ENCODE assay signal across 9 cellular contexts in genomic region chr3:149771652-149772271, GRCh38. TPM values are rescaled to one million over a fixed set of nuclear protein-coding genes. Genes with fewer than 3 reads are reported as not detected.
DNase-seq lines count a peak whose midpoint lies in the region; ATAC-seq and TF ChIP-seq lines count a peak whose summit lies in the region.
"Had no signal": no experiment of that assay in that cellular context is flagged by ENCODE, and none has a peak within 500 bp of the region (broad histone marks: within the 10 kb centered on the region; RNA-seq: fewer than 3 reads in every experiment).

No MANE protein-coding gene starts in this region.

- intact Hi-C loops in tibial artery (cut with DNase I; ENCODE audit: low total_unique reads), result loop anchor here (5.0 kb wide), 1 partner anchor 36 kb away; no protein-coding TSS in a partner anchor

- H3K4me3 ChIP-seq in coronary artery (no peak overlapping the region), tibial artery (no peak overlapping the region)

- H3K27ac Mint-ChIP-seq in mesothelial cell of epicardium, result no peak overlapping the region
- H3K27ac Mint-ChIP-seq: naive thymus-derived CD8-positive, alpha-beta T cell had no signal

- no peaks in the 10 kb centered on the region for H3K9me3 Mint-ChIP-seq in mesothelial cell of epicardium
- H3K9me3 Mint-ChIP-seq: naive thymus-derived CD8-positive, alpha-beta T cell had no signal

- H3K4me1 ChIP-seq in tibial artery, result no peaks in the 10 kb centered on the region

- ATAC-seq in GM18907 (IDR thresholded peaks at IDR 0.05; ENCODE audit: unreplicated experiment) (peak; percentile 67), GM19455 (IDR thresholded peaks at IDR 0.05; ENCODE audit: unreplicated experiment) (no peak)

- no peaks in the 10 kb centered on the region for H3K4me1 Mint-ChIP-seq in mesothelial cell of epicardium
- H3K4me1 Mint-ChIP-seq: naive thymus-derived CD8-positive, alpha-beta T cell had no signal

- peak; percentile 46 for TF ChIP-seq CTCF in coronary artery (IDR thresholded peaks at IDR 0.05)
- TF ChIP-seq CTCF in mesothelial cell of epicardium (IDR thresholded peaks at IDR 0.05; ENCODE audit: unreplicated experiment), result peak; percentile 81
- peak; percentile 65 to 71 for TF ChIP-seq CTCF in tibial artery (IDR thresholded peaks at IDR 0.05)

- H3K36me3 ChIP-seq in tibial artery, result no peaks in the 10 kb centered on the region

- no peak overlapping the region for H3K4me3 Mint-ChIP-seq in mesothelial cell of epicardium
- H3K4me3 Mint-ChIP-seq: naive thymus-derived CD8-positive, alpha-beta T cell had no signal

- H3K36me3 Mint-ChIP-seq in mesothelial cell of epicardium, result no peaks in the 10 kb centered on the region
- H3K36me3 Mint-ChIP-seq: naive thymus-derived CD8-positive, alpha-beta T cell had no signal

- H3K27me3 ChIP-seq in tibial artery, result no peaks in the 10 kb centered on the region

- peak; percentile 44 for DNase-seq in CD1c-positive myeloid dendritic cell (ENCODE audit: extremely low spot score)
- peak; percentile 7 for DNase-seq in MV-4-11 (lab: John Stamatoyannopoulos, UW)
- DNase-seq in T-helper 9 cell, result peak; percentile 10
- no peak for DNase-seq in coronary artery (ENCODE audit: low spot score)
- DNase-seq in mesothelial cell of epicardium (ENCODE audit: low spot score in 2 of 2, unreplicated experiment in 2 of 2), result peak; percentile 26 to 43
- DNase-seq in tibial artery, result peak in 1 of 2 donors; percentile 33

- no peaks in the 10 kb centered on the region for H3K9me3 ChIP-seq in tibial artery

- H3K27ac ChIP-seq in coronary artery, result no peak overlapping the region
- no peak overlapping the region for H3K27ac ChIP-seq in tibial artery

- peaks cover 5% of the 10 kb centered on the region for H3K27me3 Mint-ChIP-seq in mesothelial cell of epicardium (ENCODE audit: low read depth)

RNA-seq across cellular contexts. Expression of gene COMMD2, which starts 19.5 kb away (rescaled TPM):
- 49.6 to 55.7 TPM (median 52.4 TPM) in 3 replicates for total RNA-seq in mesothelial cell of epicardium

RNA-seq across cellular contexts. Expression of gene ANKUB1, which starts 20.6 kb away (rescaled TPM):
- 0.13 to 0.34 TPM in 2 of 3 replicates, not detected in the other for total RNA-seq in mesothelial cell of epicardium
- total RNA-seq: naive thymus-derived CD8-positive, alpha-beta T cell had no signal

RNA-seq across cellular contexts. Expression of gene RNF13, which starts 41.3 kb away (rescaled TPM):
- 29.8 to 38.0 TPM (median 30.9 TPM) in 3 replicates for total RNA-seq in mesothelial cell of epicardium
